ENCODE assay signal across 8 cellular contexts in genomic region chr12:131860472-131861260, GRCh38. TPM values are rescaled to one million over a fixed set of nuclear protein-coding genes. Genes with fewer than 3 reads are reported as not detected.
DNase-seq lines count a peak whose midpoint lies in the region; ATAC-seq and TF ChIP-seq lines count a peak whose summit lies in the region.

No MANE protein-coding gene starts in this region.

- H3K9ac ChIP-seq in BLaER1 (0 out of 2 replicates have a peak overlapping the region, but pooled peaks have one; percentile 24), HUES48 (ENCODE audit: low read depth, low read length) (peak overlapping the region; percentile 32)

- H3K36me3 ChIP-seq in BLaER1 (no peaks in the 10 kb centered on the region), HUES48 (ENCODE audit: control insufficient read depth, insufficient read depth, low read length) (no peaks in the 10 kb centered on the region)

- H3K4me1 ChIP-seq in BLaER1 = peaks cover 20% of the 10 kb centered on the region
- peaks cover 19% of the 10 kb centered on the region for H3K4me1 ChIP-seq in HUES48 (ENCODE audit: control insufficient read depth, insufficient read depth, low read length)

- H3K4me3 ChIP-seq in BLaER1 (no peak overlapping the region), HUES48 (ENCODE audit: low read depth, low read length) (no peak overlapping the region), fibroblast of mammary gland (ENCODE audit: control insufficient read depth, low read depth, low read length) (no peak overlapping the region)

- peak; percentile 64 for ATAC-seq in omental fat pad (ENCODE audit: low FRiP score)

- DNase-seq in SHP77 treated with DMSO at 0.1 percent for 48 hours (lab: John Stamatoyannopoulos, UW) = peak; percentile 57
- DNase-seq in fibroblast of mammary gland (ENCODE audit: low read depth) = peak; percentile 21
- no peak for DNase-seq in omental fat pad (ENCODE audit: low spot score)
- no peak for DNase-seq in medulla oblongata (ENCODE audit: extremely low spot score)
- no peak for DNase-seq in GM13976 (ENCODE audit: low spot score)
- DNase-seq in activated CD8-positive, alpha-beta memory T cell treated with anti-CD3 and anti-CD28 coated beads, Interleukin-2, amount 50 U/mL, for 48 hours = no peak

- TF ChIP-seq CTCF in fibroblast of mammary gland (conservative IDR thresholded peaks at IDR 0.05; ENCODE audit: control insufficient read depth, insufficient read depth, low read depth, low read length) (no peak), omental fat pad (IDR thresholded peaks at IDR 0.05) (no peak), GM13976 (IDR thresholded peaks at IDR 0.05; ENCODE audit: borderline replicate concordance, control extremely low read depth, extremely low read depth, insufficient read depth, missing control alignments) (no peak)

- H3K4me2 ChIP-seq in BLaER1 = peak overlapping the region; percentile 39

- H3K27me3 ChIP-seq in BLaER1 = no peaks in the 10 kb centered on the region
- no peaks in the 10 kb centered on the region for H3K27me3 ChIP-seq in HUES48 (ENCODE audit: control insufficient read depth, insufficient read depth, low read length)

- in situ Hi-C loops in GM13976 (cut with MboI; ENCODE audit: low sequenced_read_pairs, unreplicated experiment) = no loop called here

- H4K20me1 ChIP-seq in BLaER1 = no peaks in the 10 kb centered on the region

- 0 out of 2 replicates have a peak overlapping the region, but pooled peaks have one; percentile 18 for H3K27ac ChIP-seq in BLaER1
- H3K27ac ChIP-seq in HUES48 (ENCODE audit: low read depth, low read length) = peak overlapping the region; percentile 72

- H3K9me3 ChIP-seq in BLaER1 (no peaks in the 10 kb centered on the region), HUES48 (ENCODE audit: control insufficient read depth, insufficient read depth, low read length) (no peaks in the 10 kb centered on the region)

RNA-seq across cellular contexts. Expression of gene MMP17, which starts 32.5 kb away (rescaled TPM):
- 10 to 100 TPM in 1 of 4 donors, 1 to 10 TPM in 3; 2.3 to 10.9 (median 3.0) TPM for total RNA-seq in omental fat pad

RNA-seq across cellular contexts. Expression of gene ULK1, which starts 33.8 kb away (rescaled TPM):
- total RNA-seq in omental fat pad = 10 to 100 TPM in 2 of 4 donors, 1 to 10 TPM in 2; 7.7 to 24.4 (median 9.4) TPM

Comparison
In these comparisons a context has a peak if more than half of its experiments do, and no peak if none do; other contexts are left out.
1. DNase-seq: peak in SHP77 treated with DMSO at 0.1 percent for 48 hours (single experiment) and fibroblast of mammary gland (single experiment); none in omental fat pad (single experiment), medulla oblongata (single experiment), GM13976 (single experiment) and activated CD8-positive, alpha-beta memory T cell treated with anti-CD3 and anti-CD28 coated beads, Interleukin-2, amount 50 U/mL, for 48 hours (single experiment).